22 cellular contexts compared by ENCODE assay signal in genomic region chr10:100024741-100025140, GRCh38. TPM values are rescaled to one million over a fixed set of nuclear protein-coding genes. Genes with fewer than 3 reads are reported as not detected.
DNase-seq lines count a peak whose midpoint lies in the region; ATAC-seq, FAIRE-seq and TF ChIP-seq lines count a peak whose summit lies in the region.
"Had no signal": no experiment of that assay in that cellular context is flagged by ENCODE, and none has a peak within 500 bp of the region (broad histone marks: within the 10 kb centered on the region; RNA-seq: fewer than 3 reads in every experiment).

No MANE protein-coding gene starts in this region.

- H3K4me1 ChIP-seq in Caco-2 = peaks cover 17% of the 10 kb centered on the region
- peaks cover 46% of the 10 kb centered on the region for H3K4me1 ChIP-seq in OCI-LY7 (ENCODE audit: insufficient read depth, low read length, poor library complexity, severe bottlenecking)
- H3K4me1 ChIP-seq in Karpas-422 (ENCODE audit: low read length) = peaks cover 19% of the 10 kb centered on the region

- H3K27ac ChIP-seq in OCI-LY7 (ENCODE audit: low read depth, low read length, poor library complexity, severe bottlenecking) = peak overlapping the region; percentile 42
- no peak overlapping the region for H3K27ac ChIP-seq in Karpas-422 (ENCODE audit: low read length)
- H3K27ac ChIP-seq: PC-9, RWPE1 had no signal

- H3K27me3 ChIP-seq in Caco-2 (replicated peaks; ENCODE audit: control insufficient read depth, insufficient read depth, low read length) (no peaks in the 10 kb centered on the region), Karpas-422 (ENCODE audit: low read length) (no peaks in the 10 kb centered on the region)

- H2AFZ ChIP-seq in OCI-LY7 (ENCODE audit: low read length) = peak overlapping the region; percentile 40; the same call in 1 of the 2 replicates
- H2AFZ ChIP-seq in Karpas-422 (ENCODE audit: low read length) = no peak overlapping the region
- H2AFZ ChIP-seq: PC-9 had no signal

- H4K20me1 ChIP-seq in OCI-LY7 (ENCODE audit: insufficient read depth, low read length) (no peaks in the 10 kb centered on the region), Karpas-422 (ENCODE audit: insufficient read depth, low read depth, low read length) (no peaks in the 10 kb centered on the region)

- H3K9me3 ChIP-seq in Caco-2 (peaks cover 15% of the 10 kb centered on the region), OCI-LY7 (ENCODE audit: low read length) (peaks cover 35% of the 10 kb centered on the region), Karpas-422 (ENCODE audit: low read length) (peaks cover 10% of the 10 kb centered on the region)

- ATAC-seq in HG02938 (IDR thresholded peaks at IDR 0.05; ENCODE audit: unreplicated experiment) = no peak
- ATAC-seq: SK-N-SH treated with all-trans-retinoic acid at 6 μM for 48 hours had no signal

- peaks cover 4% of the 10 kb centered on the region for H3K36me3 Mint-ChIP-seq in Caco-2 (ENCODE audit: insufficient read depth, unreplicated experiment)
- peaks cover 11% of the 10 kb centered on the region for H3K36me3 Mint-ChIP-seq in nephron progenitor cell (ENCODE audit: low read depth)
- H3K36me3 Mint-ChIP-seq: CD4-positive, CD25-positive, alpha-beta regulatory T cell had no signal

- BruUV-seq in Caco-2 (replicated peaks; lab: Mats Ljungman, UMichigan) = no TSS peak
- BruUV-seq in OCI-LY7 (replicated peaks; lab: Mats Ljungman, UMichigan) = no TSS peak

- intact Hi-C loops in Caco-2 (cut with micrococcal nuclease; ENCODE audit: unreplicated experiment) = loop anchor here (1.0 kb wide), 1 partner anchor 9 kb away; no protein-coding TSS in a partner anchor
- intact Hi-C loops in OCI-LY7 (cut with micrococcal nuclease; ENCODE audit: unreplicated experiment) = no loop called here

- H3K9ac ChIP-seq in Karpas-422 (ENCODE audit: low read length) = no peak overlapping the region

- no peak for DNase-seq in Caco-2
- DNase-seq in DMS79 treated with DMSO at 0.1 percent for 48 hours (lab: John Stamatoyannopoulos, UW) = peak; percentile 50
- DNase-seq in OCI-LY7 (ENCODE audit: low spot score) = no peak
- no peak for DNase-seq in nephron progenitor cell
- no peak for DNase-seq in Karpas-422
- no peak for DNase-seq in GM19239 (ENCODE audit: insufficient read length, low spot score)
- DNase-seq: CD4-positive, CD25-positive, alpha-beta regulatory T cell; COR-L47; DMS 273 treated with DMSO at 0.1 percent for 48 hours; EL; GF-D8; H9; HFFc6; Kasumi-1; PC-9; SIG-M5 had no signal

- H3K4me3 Mint-ChIP-seq in Caco-2 (ENCODE audit: unreplicated experiment) (no peak overlapping the region), nephron progenitor cell (peak overlapping the region; percentile 41)
- H3K4me3 Mint-ChIP-seq: CD4-positive, CD25-positive, alpha-beta regulatory T cell; H9; HFFc6 had no signal

- H3K4me2 ChIP-seq in OCI-LY7 (ENCODE audit: low read length) (no peak overlapping the region), Karpas-422 (ENCODE audit: low read depth, low read length, poor library complexity, severe bottlenecking) (no peak overlapping the region)
- H3K4me2 ChIP-seq: A549, PC-9 had no signal

- no peaks in the 10 kb centered on the region for H3K79me2 ChIP-seq in OCI-LY7 (ENCODE audit: insufficient read depth, low read depth, low read length)
- H3K79me2 ChIP-seq in Karpas-422 (ENCODE audit: low read length) = no peaks in the 10 kb centered on the region

- H3K27me3 Mint-ChIP-seq in Caco-2 (ENCODE audit: insufficient read depth, unreplicated experiment) (no peaks in the 10 kb centered on the region), nephron progenitor cell (ENCODE audit: low read depth, poor library complexity) (no peaks in the 10 kb centered on the region)

- H3K4me3 ChIP-seq in Caco-2 (ENCODE audit: low read depth, low read length) = no peak overlapping the region
- H3K4me3 ChIP-seq in OCI-LY7 (ENCODE audit: low read depth, low read length, poor library complexity, severe bottlenecking) = no peak overlapping the region
- no peak overlapping the region for H3K4me3 ChIP-seq in Karpas-422 (ENCODE audit: low read length)
- H3K4me3 ChIP-seq: A549, PC-9 had no signal

- POLR2A ChIA-PET in Caco-2 (lab: Charles Lee) = interaction anchor here (1.2 kb wide), 1 partner anchor 94 kb away, joined by 3 read pairs; no protein-coding TSS in a partner anchor
- POLR2A ChIA-PET in OCI-LY7 (lab: Charles Lee) = interaction anchor here (0.8 to 3.3 kb wide), 5 partner anchors 11 to 171 kb away, joined by 3 to 13 read pairs (median 4); no protein-coding TSS in a partner anchor

- H3K4me1 Mint-ChIP-seq in Caco-2 (ENCODE audit: low read depth, unreplicated experiment) (peaks cover 25% of the 10 kb centered on the region), nephron progenitor cell (peaks cover 36% of the 10 kb centered on the region)

- CTCF ChIA-PET in Caco-2 (lab: Charles Lee) (interaction anchor here (0.6 to 1.3 kb wide), 3 partner anchors 15 to 58 kb away, joined by 3 to 6 read pairs (median 4); partner anchors contain the start of gene DNMBP), OCI-LY7 (lab: Charles Lee; ENCODE audit: unreplicated experiment) (no interaction called here)

- FAIRE-seq in GM19239 (lab: Jason Lieb, UNC) = no peak
- FAIRE-seq: A549 had no signal

- no peaks in the 10 kb centered on the region for H3K9me2 ChIP-seq in OCI-LY7 (ENCODE audit: insufficient read depth, low read length)
- no peaks in the 10 kb centered on the region for H3K9me2 ChIP-seq in Karpas-422 (replicated peaks; ENCODE audit: insufficient read depth, low read length)

- H3K27ac Mint-ChIP-seq in Caco-2 (ENCODE audit: unreplicated experiment) (peak overlapping the region; percentile 44), nephron progenitor cell (peak overlapping the region; percentile 64)
- H3K27ac Mint-ChIP-seq: CD4-positive, CD25-positive, alpha-beta regulatory T cell; H9; HFFc6 had no signal

- H3K36me3 ChIP-seq in Caco-2 (ENCODE audit: control insufficient read depth, insufficient read depth, low read length) (no peaks in the 10 kb centered on the region), OCI-LY7 (ENCODE audit: insufficient read depth, low read length) (peaks cover 13% of the 10 kb centered on the region), Karpas-422 (ENCODE audit: insufficient read depth, low read length) (0 out of 2 replicates have a peak, but pooled peaks cover 3% of the 10 kb centered on the region)

- H3K9me3 Mint-ChIP-seq in Caco-2 (ENCODE audit: unreplicated experiment) (peaks cover 9% of the 10 kb centered on the region), nephron progenitor cell (peaks cover 33% of the 10 kb centered on the region)

- TF ChIP-seq CTCF in Caco-2 (IDR thresholded peaks at IDR 0.05; ENCODE audit: insufficient read depth in 1 of 2, low read depth in 1 of 2, low read length in 1 of 2, severe bottlenecking in 1 of 2, unreplicated experiment in 1 of 2) (no peak), OCI-LY7 (conservative IDR thresholded peaks at IDR 0.05; ENCODE audit: low read length) (no peak), nephron progenitor cell (IDR thresholded peaks at IDR 0.05) (no peak)

RNA-seq across cellular contexts. Expression of gene DNMBP, which starts 15.0 kb away (rescaled TPM):
- total RNA-seq in Caco-2 (2022) (30.6 and 31.0 TPM in 2 replicates), OCI-LY7 (2022) (36.2 and 39.6 TPM in 2 replicates)
- 24.2 and 27.0 TPM in 2 replicates for total RNA-seq in OCI-LY7 (2014; rRNA removed; shearing (Covaris generic))
- total RNA-seq in Karpas-422 (2014; rRNA removed; shearing (Covaris generic); ENCODE audit: low replicate concordance) = 13.8 and 16.2 TPM in 2 replicates

RNA-seq across cellular contexts. Expression of gene CPN1, which starts 56.9 kb away (rescaled TPM):
- total RNA-seq in Caco-2 (2022) (24.3 and 24.9 TPM in 2 replicates), OCI-LY7 (2022) (not detected in 2 replicates)
- total RNA-seq in OCI-LY7 (2014; rRNA removed; shearing (Covaris generic)) = not detected in 2 replicates
- total RNA-seq in Karpas-422 (2014; rRNA removed; shearing (Covaris generic); ENCODE audit: low replicate concordance) = not detected in 2 replicates
- total RNA-seq: CD4-positive, CD25-positive, alpha-beta regulatory T cell; H9; HFFc6; MCF 10A; PC-9; T-helper 2 cell treated with Interferon-gamma antibody and Interleukin-4, amounts not matched to agents 100 ng/mL and 5 ng/mL, for 36 hours had no signal

Comparison
In these comparisons a context has a peak if more than half of its experiments do, and no peak if none do; other contexts are left out.
1. RNA of gene CPN1, which starts 56.9 kb away (total RNA-seq): 24.3 to 24.9 TPM in Caco-2; not detected in OCI-LY7 and not detected in Karpas-422; every median in the first group is over 10 times any median in the second.